Comparison of ENCODE assay signal across 1 cellular context in genomic region chrX:110408949-110409588, GRCh38.
TF ChIP-seq lines count a peak whose summit lies in the region.

No MANE protein-coding gene starts in this region.

TF ChIP-seq in K562, 482 proteins besides CTCF, POLR2A, EP300 and RAD21 (continued from another document and continues in another):
- TF ChIP-seq ZNF318 (IDR thresholded peaks at IDR 0.05; ENCODE audit: borderline replicate concordance in 1 of 2, low read depth in 1 of 2) (no peak), NR1H2 (CRISPR knock-in tag; IDR thresholded peaks at IDR 0.05) (no peak), CEBPZ (IDR thresholded peaks at IDR 0.05; ENCODE audit: borderline replicate concordance, low read depth, low read length) (no peak), PCBP1 (IDR thresholded peaks at IDR 0.05; ENCODE audit: low read depth, low read length, poor library complexity, severe bottlenecking) (no peak), WHSC1 (IDR thresholded peaks at IDR 0.05; ENCODE audit: low read length) (no peak), MYNN (IDR thresholded peaks at IDR 0.05) (no peak), MYNN (CRISPR knock-in tag; IDR thresholded peaks at IDR 0.05) (no peak), TRIM25 (IDR thresholded peaks at IDR 0.05; ENCODE audit: borderline replicate concordance) (no peak), EHMT2 (IDR thresholded peaks at IDR 0.05) (0 out of 2 replicates have a peak, but pooled peaks have one; percentile 45), FOXJ2 (tag; IDR thresholded peaks at IDR 0.05) (no peak), ZBTB2 (IDR thresholded peaks at IDR 0.05) (no peak), SNIP1 (IDR thresholded peaks at IDR 0.05; ENCODE audit: low read depth) (no peak), CREM (IDR thresholded peaks at IDR 0.05; ENCODE audit: low read depth) (peak; percentile 84), BDP1 (IDR thresholded peaks at IDR 0.05; ENCODE audit: insufficient read depth, insufficient read length) (no peak), ZBTB5 (IDR thresholded peaks at IDR 0.05) (no peak), MYC (IDR thresholded peaks at IDR 0.05; ENCODE audit: low read depth, low read length) (no peak), MYC (CRISPR knock-in tag; IDR thresholded peaks at IDR 0.05; ENCODE audit: borderline replicate concordance, low read depth) (no peak), PKNOX1 (IDR thresholded peaks at IDR 0.05) (no peak), DEAF1 (CRISPR knock-in tag; IDR thresholded peaks at IDR 0.05) (no peak), ATF6 (CRISPR knock-in tag; IDR thresholded peaks at IDR 0.05) (no peak), RFX5 (IDR thresholded peaks at IDR 0.05; ENCODE audit: low read depth, low read length) (no peak), MTA1 (IDR thresholded peaks at IDR 0.05; ENCODE audit: borderline replicate concordance) (no peak), ARID1B (IDR thresholded peaks at IDR 0.05) (peak; percentile 39), SMAD4 (CRISPR knock-in tag; conservative IDR thresholded peaks at IDR 0.05) (peak; percentile 69), NONO (IDR thresholded peaks at IDR 0.05; ENCODE audit: low read depth in 2 of 2, low read length in 1 of 2) (no peak), XRCC5 (IDR thresholded peaks at IDR 0.05; ENCODE audit: low read depth, low read length) (no peak), NR0B1 (IDR thresholded peaks at IDR 0.05; ENCODE audit: partially characterized antibody) (no peak), ERF (CRISPR knock-in tag; IDR thresholded peaks at IDR 0.05) (no peak), MCM5 (IDR thresholded peaks at IDR 0.05; ENCODE audit: low read depth) (no peak), KHSRP (IDR thresholded peaks at IDR 0.05) (no peak), CREB3L1 (IDR thresholded peaks at IDR 0.05; ENCODE audit: borderline replicate concordance, low read depth) (no peak)
